In the genomic region with DNA sequence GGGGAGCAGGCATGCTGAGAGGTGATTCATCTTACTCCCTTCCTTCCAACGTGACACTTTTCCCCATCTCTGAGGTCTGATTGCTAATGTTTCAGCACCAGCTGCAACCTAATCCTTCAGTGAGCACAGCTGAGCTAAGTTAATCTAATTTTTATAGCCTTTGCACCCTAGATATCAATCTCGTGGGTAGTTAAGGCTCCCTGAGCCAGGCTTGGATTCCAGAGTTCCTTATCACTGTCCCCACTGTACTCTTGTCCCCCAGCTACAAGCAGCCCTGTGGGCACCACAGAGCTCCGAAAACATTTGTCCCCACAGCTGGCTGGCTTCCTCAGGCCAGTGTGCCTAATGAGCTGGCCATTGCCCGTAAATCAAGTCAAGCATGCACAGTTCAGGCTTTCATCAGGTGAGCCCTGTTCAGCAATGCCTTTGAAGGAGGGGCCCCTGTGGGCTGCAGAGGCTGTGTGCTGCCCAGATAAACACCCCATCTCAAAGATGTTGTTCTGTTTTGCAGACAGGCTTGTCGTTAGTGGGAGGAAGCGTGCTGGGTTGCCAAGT, we compare ENCODE assay signal across 14 cellular contexts.
DNase-seq lines count a peak whose midpoint lies in the region; ATAC-seq and TF ChIP-seq lines count a peak whose summit lies in the region.
"Had no signal": no experiment of that assay in that cellular context is flagged by ENCODE, and none has a peak within 500 bp of the region (broad histone marks: within the 10 kb centered on the region; RNA-seq: fewer than 3 reads in every experiment).

No MANE protein-coding gene starts in this region.

- peaks cover 10% of the 10 kb centered on the region; the same call in 1 of the 2 replicates for H3K36me3 Mint-ChIP-seq in HFFc6 (ENCODE audit: low read depth)
- H3K36me3 Mint-ChIP-seq in CD4-positive, alpha-beta memory T cell = no peaks in the 10 kb centered on the region
- no peaks in the 10 kb centered on the region for H3K36me3 Mint-ChIP-seq in CD4-positive, alpha-beta T cell (ENCODE audit: low read depth)
- H3K36me3 Mint-ChIP-seq: WTC11 had no signal

- no peaks in the 10 kb centered on the region for H3K9me2 ChIP-seq in PC-9 (ENCODE audit: insufficient read depth)

- H3K27me3 ChIP-seq in PC-9 (ENCODE audit: insufficient read depth, low read depth) = no peaks in the 10 kb centered on the region
- no peaks in the 10 kb centered on the region for H3K27me3 ChIP-seq in CD4-positive, alpha-beta memory T cell (ENCODE audit: insufficient read depth, low read length)
- no peaks in the 10 kb centered on the region for H3K27me3 ChIP-seq in CD4-positive, alpha-beta T cell (ENCODE audit: control insufficient read depth, insufficient read depth, low read length)
- H3K27me3 ChIP-seq: MG63, SJSA1, thyroid gland had no signal

- no peaks in the 10 kb centered on the region for H3K36me3 ChIP-seq in PC-9 (ENCODE audit: low read depth)
- no peaks in the 10 kb centered on the region for H3K36me3 ChIP-seq in CD4-positive, alpha-beta memory T cell (ENCODE audit: insufficient read depth, low read length)
- H3K36me3 ChIP-seq: MG63, SJSA1, thyroid gland had no signal

- no peak overlapping the region; the same call in 1 of the 2 replicates for H3K4me2 ChIP-seq in PC-9

- no TSS peak for BruUV-seq in PC-9 (replicated peaks; lab: Mats Ljungman, UMichigan)

- no peaks in the 10 kb centered on the region for H3K9me3 ChIP-seq in PC-9 (ENCODE audit: insufficient read depth, low read depth)
- H3K9me3 ChIP-seq in CD4-positive, alpha-beta memory T cell (ENCODE audit: control insufficient read depth in 1 of 2, low read length in 2 of 2) = no peaks in the 10 kb centered on the region
- H3K9me3 ChIP-seq in CD4-positive, alpha-beta T cell (ENCODE audit: control insufficient read depth, low read length) = no peaks in the 10 kb centered on the region
- H3K9me3 ChIP-seq: SJSA1, thyroid gland had no signal

- H3F3A ChIP-seq in PC-9 (ENCODE audit: insufficient read depth, low read depth) = no peaks in the 10 kb centered on the region; the same call in 1 of the 2 replicates

- H3K79me2 ChIP-seq in PC-9 (ENCODE audit: low read depth) = no peaks in the 10 kb centered on the region

- H4K20me1 ChIP-seq in PC-9 (ENCODE audit: insufficient read depth) = no peaks in the 10 kb centered on the region

- H3K9me3 Mint-ChIP-seq in HFFc6 = no peaks in the 10 kb centered on the region
- peaks cover 0 to 2% (median 0%) of the 10 kb centered on the region in 8 donors for H3K9me3 Mint-ChIP-seq in CD4-positive, alpha-beta memory T cell
- H3K9me3 Mint-ChIP-seq in CD4-positive, alpha-beta T cell = no peaks in the 10 kb centered on the region
- H3K9me3 Mint-ChIP-seq: WTC11 had no signal

- TF ChIP-seq CTCF in HFFc6 (IDR thresholded peaks at IDR 0.05) (no peak), PC-9 (conservative IDR thresholded peaks at IDR 0.05) (no peak), retinal pigment epithelial cell (conservative IDR thresholded peaks at IDR 0.05; ENCODE audit: low read depth, low read length) (no peak)
- no peak for TF ChIP-seq CTCF in CD4-positive, alpha-beta T cell (IDR thresholded peaks at IDR 0.05)

- H3K4me3 ChIP-seq in PC-9 (no peak overlapping the region), retinal pigment epithelial cell (ENCODE audit: low read length) (no peak overlapping the region)
- no peak overlapping the region for H3K4me3 ChIP-seq in CD4-positive, alpha-beta memory T cell (ENCODE audit: low read length in 2 of 2)
- H3K4me3 ChIP-seq: MG63, SJSA1, thyroid gland had no signal

- H3K27ac Mint-ChIP-seq in HFFc6 = no peak overlapping the region
- no peak overlapping the region for H3K27ac Mint-ChIP-seq in CD4-positive, alpha-beta memory T cell
- H3K27ac Mint-ChIP-seq in CD4-positive, alpha-beta T cell = no peak overlapping the region
- H3K27ac Mint-ChIP-seq: WTC11 had no signal

- POLR2A ChIA-PET in PC-9 (lab: Charles Lee; ENCODE audit: unreplicated experiment) = no interaction called here
- POLR2A ChIA-PET in CD4-positive, alpha-beta memory T cell (lab: Charles Lee; ENCODE audit: partially characterized antibody) = no interaction called here
- POLR2A ChIA-PET in CD4-positive, alpha-beta T cell (lab: Charles Lee) = no interaction called here

- DNase-seq in HFFc6 (peak; percentile 39), PC-9 (peak; percentile 6 to 40), epithelial cell of prostate (ENCODE audit: low read depth, low spot score) (peak; percentile 3), retinal pigment epithelial cell (ENCODE audit: low read depth) (peak; percentile 69), NCI-H1694 (lab: John Stamatoyannopoulos, UW) (no peak)
- DNase-seq in CD4-positive, alpha-beta memory T cell = no peak
- DNase-seq in CD4-positive, alpha-beta T cell = no peak
- DNase-seq: activated T-cell treated with anti-CD3 and anti-CD28 coated beads, Interleukin-2, amount 50 U/mL, for 1 hour; anterior cingulate cortex; MG63; thyroid gland had no signal

- ATAC-seq in GM19463 (IDR thresholded peaks at IDR 0.05; ENCODE audit: unreplicated experiment) = no peak
- ATAC-seq in CD4-positive, alpha-beta T cell (ENCODE audit: poor library complexity) = no peak
- ATAC-seq: WTC11 had no signal

- H3K4me3 Mint-ChIP-seq in HFFc6 = no peak overlapping the region
- no peak overlapping the region for H3K4me3 Mint-ChIP-seq in CD4-positive, alpha-beta memory T cell
- H3K4me3 Mint-ChIP-seq in CD4-positive, alpha-beta T cell = no peak overlapping the region
- H3K4me3 Mint-ChIP-seq: WTC11 had no signal

- H3K4me1 ChIP-seq in PC-9 (replicated peaks; ENCODE audit: insufficient read depth) = peaks cover 21% of the 10 kb centered on the region
- H3K4me1 ChIP-seq in CD4-positive, alpha-beta memory T cell (ENCODE audit: insufficient read depth, low read length) = no peaks in the 10 kb centered on the region
- H3K4me1 ChIP-seq: SJSA1, thyroid gland had no signal

- intact Hi-C loops in PC-9 (cut with micrococcal nuclease; ENCODE audit: unreplicated experiment) = no loop called here
- intact Hi-C loops in CD4-positive, alpha-beta memory T cell (cut with micrococcal nuclease) = no loop called here
- intact Hi-C loops in CD4-positive, alpha-beta T cell (cut with DNase I, micrococcal nuclease) = no loop called here

- H3K4me1 Mint-ChIP-seq in HFFc6 (ENCODE audit: low read depth) = peaks cover 40% of the 10 kb centered on the region
- H3K4me1 Mint-ChIP-seq in CD4-positive, alpha-beta memory T cell = no peaks in the 10 kb centered on the region
- no peaks in the 10 kb centered on the region for H3K4me1 Mint-ChIP-seq in CD4-positive, alpha-beta T cell (ENCODE audit: low read depth)
- H3K4me1 Mint-ChIP-seq: WTC11 had no signal

- CTCF ChIA-PET in PC-9 (lab: Charles Lee) = interaction anchor here (0.6 kb wide), 1 partner anchor 19 kb away, joined by 3 read pairs; no protein-coding TSS in a partner anchor
- CTCF ChIA-PET in CD4-positive, alpha-beta memory T cell (lab: Charles Lee; ENCODE audit: partially characterized antibody) = no interaction called here
- CTCF ChIA-PET in CD4-positive, alpha-beta T cell (lab: Charles Lee) = no interaction called here

- no peaks in the 10 kb centered on the region for H3K27me3 Mint-ChIP-seq in HFFc6 (ENCODE audit: insufficient read depth)
- H3K27me3 Mint-ChIP-seq in CD4-positive, alpha-beta memory T cell = peaks cover 8 to 10% of the 10 kb centered on the region in 2 donors
- peaks cover 31% of the 10 kb centered on the region for H3K27me3 Mint-ChIP-seq in CD4-positive, alpha-beta T cell

- H3K27ac ChIP-seq in PC-9 (no peak overlapping the region), epithelial cell of prostate (no peak overlapping the region)
- no peak overlapping the region for H3K27ac ChIP-seq in CD4-positive, alpha-beta memory T cell (ENCODE audit: low read depth, low read length)
- H3K27ac ChIP-seq in CD4-positive, alpha-beta T cell (ENCODE audit: low read depth, low read length) = no peak overlapping the region
- H3K27ac ChIP-seq: SJSA1, thyroid gland had no signal

- H2AFZ ChIP-seq in PC-9 = no peak overlapping the region

Comparison
In these comparisons a context has a peak if more than half of its experiments do, and no peak if none do; other contexts are left out.
1. DNase-seq: peak in HFFc6 (single experiment), PC-9 (2 of 2), epithelial cell of prostate (single experiment) and retinal pigment epithelial cell (single experiment); none in CD4-positive, alpha-beta memory T cell (0 of 5), NCI-H1694 (single experiment) and CD4-positive, alpha-beta T cell (0 of 10).